Comparison of ENCODE assay signal across 24 cellular contexts in genomic region chr1:205276334-205277065, GRCh38. TPM values are rescaled to one million over a fixed set of nuclear protein-coding genes. Genes with fewer than 3 reads are reported as not detected.
A peak's percentile ranks its signal among the peaks of the same experiment; 100 is the strongest.
DNase-seq lines count a peak whose midpoint lies in the region; ATAC-seq, FAIRE-seq and TF ChIP-seq lines count a peak whose summit lies in the region.
"Had no signal": no experiment of that assay in that cellular context is flagged by ENCODE, and none has a peak within 500 bp of the region (broad histone marks: within the 10 kb centered on the region; RNA-seq: fewer than 3 reads in every experiment).

No MANE protein-coding gene starts in this region.

- H3K36me3 ChIP-seq in bronchial epithelial cell (ENCODE audit: control insufficient read depth, insufficient read depth, low read length) (no peaks in the 10 kb centered on the region), thyroid gland (no peaks in the 10 kb centered on the region)
- H3K36me3 ChIP-seq: SJSA1, uterus had no signal

- 50 to 61% methylated on average over 9 to 10 of the region's 13 CpGs for WGBS in thyroid gland, 2 donors

- H3K4me1 ChIP-seq in thyroid gland: peaks cover 35 to 54% of the 10 kb centered on the region in 2 donors
- H3K4me1 ChIP-seq: SJSA1, uterus had no signal

- H3K36me3 Mint-ChIP-seq in activated T-cell treated with anti-CD3 and anti-CD28 coated beads, Interleukin-2, amount 50 U/mL, for 72 hours (ENCODE audit: insufficient read depth in 2 of 2): peaks cover 0 to 1% of the 10 kb centered on the region in 2 donors
- H3K36me3 Mint-ChIP-seq in activated T-cell treated with anti-CD3 and anti-CD28 coated beads, Interleukin-2, amount 50 U/mL, for 24 hours (ENCODE audit: low read depth): peaks cover 9% of the 10 kb centered on the region

- H3K27ac Mint-ChIP-seq in activated T-cell treated with anti-CD3 and anti-CD28 coated beads, Interleukin-2, amount 50 U/mL, for 72 hours: peak overlapping the region; percentile 38
- no peak overlapping the region for H3K27ac Mint-ChIP-seq in activated T-cell treated with anti-CD3 and anti-CD28 coated beads, Interleukin-2, amount 50 U/mL, for 24 hours
- H3K27ac Mint-ChIP-seq: HFFc6; nephron progenitor cell; stimulated activated naive CD8-positive, alpha-beta T cell treated with anti-CD3 and anti-CD28 coated beads, Interleukin-15, Interleukin-2, amounts not matched to agents 100 ng/mL and 50 ng/mL, for 24 hours had no signal

- no peaks in the 10 kb centered on the region for H3K9me3 ChIP-seq in thyroid gland
- H3K9me3 ChIP-seq: SJSA1, uterus had no signal

- FAIRE-seq in bronchial epithelial cell (lab: Jason Lieb, UNC): no peak
- FAIRE-seq: endothelial cell of umbilical vein, HTR-8/SVneo had no signal

- H3K4me3 ChIP-seq in bronchial epithelial cell (ENCODE audit: low read depth, low read length): no peak overlapping the region
- H3K4me3 ChIP-seq in thyroid gland (replicated peaks in 1 of 3): no peak overlapping the region
- H3K4me3 ChIP-seq: coronary artery, SJSA1, uterus had no signal

- H3K9me3 Mint-ChIP-seq in activated T-cell treated with anti-CD3 and anti-CD28 coated beads, Interleukin-2, amount 50 U/mL, for 72 hours: no peaks in the 10 kb centered on the region
- H3K9me3 Mint-ChIP-seq in activated T-cell treated with anti-CD3 and anti-CD28 coated beads, Interleukin-2, amount 50 U/mL, for 24 hours: no peaks in the 10 kb centered on the region
- H3K9me3 Mint-ChIP-seq: HFFc6; nephron progenitor cell; stimulated activated naive CD8-positive, alpha-beta T cell treated with anti-CD3 and anti-CD28 coated beads, Interleukin-15, Interleukin-2, amounts not matched to agents 100 ng/mL and 50 ng/mL, for 24 hours had no signal

- intact Hi-C loops in thyroid gland (cut with DNase I): no loop called here

- H3K27me3 ChIP-seq in bronchial epithelial cell (ENCODE audit: control insufficient read depth, insufficient read depth, low read length): no peaks in the 10 kb centered on the region
- H3K27me3 ChIP-seq in thyroid gland: no peaks in the 10 kb centered on the region
- H3K27me3 ChIP-seq: SJSA1, uterus had no signal

- no peak for TF ChIP-seq CTCF in bronchial epithelial cell (IDR thresholded peaks at IDR 0.05; ENCODE audit: insufficient read depth, low read length, severe bottlenecking)
- no peak for TF ChIP-seq CTCF in thyroid gland (IDR thresholded peaks at IDR 0.05)

- no peaks in the 10 kb centered on the region for H3K27me3 Mint-ChIP-seq in activated T-cell treated with anti-CD3 and anti-CD28 coated beads, Interleukin-2, amount 50 U/mL, for 72 hours (ENCODE audit: low read depth)
- H3K27me3 Mint-ChIP-seq in activated T-cell treated with anti-CD3 and anti-CD28 coated beads, Interleukin-2, amount 50 U/mL, for 24 hours: no peaks in the 10 kb centered on the region
- H3K27me3 Mint-ChIP-seq: stimulated activated naive CD8-positive, alpha-beta T cell treated with anti-CD3 and anti-CD28 coated beads, Interleukin-15, Interleukin-2, amounts not matched to agents 100 ng/mL and 50 ng/mL, for 24 hours had no signal

- DNase-seq in activated T-cell treated with anti-CD3 and anti-CD28 coated beads, Interleukin-2, amount 50 U/mL, for 72 hours: no peak
- no peak for DNase-seq in activated T-cell treated with anti-CD3 and anti-CD28 coated beads, Interleukin-2, amount 50 U/mL, for 24 hours
- DNase-seq in bronchial epithelial cell (ENCODE audit: low read depth) (peak; percentile 77), medulla oblongata (ENCODE audit: extremely low spot score) (peak; percentile 52), thyroid gland (peak; percentile 73 to 81), SIG-M5 (lab: John Stamatoyannopoulos, UW) (no peak), hepatic stellate cell (ENCODE audit: low spot score) (no peak)
- no peak for DNase-seq in activated effector memory CD4-positive, alpha-beta T cell treated with anti-CD3 and anti-CD28 coated beads, Interleukin-2, amount 50 U/mL, for 16 hours
- DNase-seq: activated CD4-positive, alpha-beta T cell treated with anti-CD3 and anti-CD28 coated beads for 1 hour; activated gamma-delta T cell treated with Interleukin-2 at 50 U/mL for 16 hours; aorta; DND-41; HFFc6; NCI-H1694; NCI-H446; nephron progenitor cell; right cardiac atrium; stimulated activated CD4-positive, alpha-beta T cell treated with anti-CD3 and anti-CD28 coated beads, Interleukin-15, amount 100 ng/mL, for 24 hours; uterus had no signal

- no peak overlapping the region for H3K4me3 Mint-ChIP-seq in activated T-cell treated with anti-CD3 and anti-CD28 coated beads, Interleukin-2, amount 50 U/mL, for 72 hours
- H3K4me3 Mint-ChIP-seq in activated T-cell treated with anti-CD3 and anti-CD28 coated beads, Interleukin-2, amount 50 U/mL, for 24 hours: no peak overlapping the region
- H3K4me3 Mint-ChIP-seq: HFFc6; nephron progenitor cell; stimulated activated naive CD8-positive, alpha-beta T cell treated with anti-CD3 and anti-CD28 coated beads, Interleukin-15, Interleukin-2, amounts not matched to agents 100 ng/mL and 50 ng/mL, for 24 hours had no signal

- peaks cover 54% of the 10 kb centered on the region for H3K4me1 Mint-ChIP-seq in activated T-cell treated with anti-CD3 and anti-CD28 coated beads, Interleukin-2, amount 50 U/mL, for 72 hours (ENCODE audit: low read depth)
- peaks cover 59% of the 10 kb centered on the region for H3K4me1 Mint-ChIP-seq in activated T-cell treated with anti-CD3 and anti-CD28 coated beads, Interleukin-2, amount 50 U/mL, for 24 hours (ENCODE audit: low read depth)

- ATAC-seq in activated T-cell treated with anti-CD3 and anti-CD28 coated beads, Interleukin-2, amount 50 U/mL, for 72 hours (replicated peaks in 1 of 2): no peak
- ATAC-seq: right cardiac atrium had no signal

- no peak for TF ChIP-seq POLR2A in thyroid gland (IDR thresholded peaks at IDR 0.05)

- peak overlapping the region; percentile 81 to 92 (median 90) for H3K27ac ChIP-seq in thyroid gland
- H3K27ac ChIP-seq: coronary artery, SJSA1, uterus had no signal

RNA-seq across cellular contexts. Expression of gene NUAK2, which starts 45.0 kb away (rescaled TPM):
- 1 to 10 TPM; 5.4 to 5.7 TPM for total RNA-seq in activated T-cell treated with anti-CD3 and anti-CD28 coated beads, Interleukin-2, amount 50 U/mL, for 72 hours
- 3.9 and 9.9 TPM in 2 replicates for total RNA-seq in bronchial epithelial cell
- 10 to 100 TPM; 16.8 to 41.0 (median 26.8) TPM for total RNA-seq in thyroid gland

RNA-seq across cellular contexts. Expression of gene TMCC2, which starts 48.8 kb away (rescaled TPM):
- total RNA-seq in activated T-cell treated with anti-CD3 and anti-CD28 coated beads, Interleukin-2, amount 50 U/mL, for 72 hours: 1 to 10 TPM; 4.5 to 5.8 TPM
- total RNA-seq in bronchial epithelial cell: 0.51 and 0.53 TPM in 2 replicates
- total RNA-seq in thyroid gland: 1 to 10 TPM; 2.3 to 3.6 (median 3.1) TPM

Comparison
In these comparisons a context has a peak if more than half of its experiments do, and no peak if none do; other contexts are left out.
1. DNase-seq: peak in bronchial epithelial cell (single experiment), medulla oblongata (single experiment) and thyroid gland (2 of 2); none in activated T-cell treated with anti-CD3 and anti-CD28 coated beads, Interleukin-2, amount 50 U/mL, for 72 hours (0 of 2), activated T-cell treated with anti-CD3 and anti-CD28 coated beads, Interleukin-2, amount 50 U/mL, for 24 hours (single experiment), activated effector memory CD4-positive, alpha-beta T cell treated with anti-CD3 and anti-CD28 coated beads, Interleukin-2, amount 50 U/mL, for 16 hours (single experiment), SIG-M5 (single experiment) and hepatic stellate cell (single experiment).